In the genomic region with DNA sequence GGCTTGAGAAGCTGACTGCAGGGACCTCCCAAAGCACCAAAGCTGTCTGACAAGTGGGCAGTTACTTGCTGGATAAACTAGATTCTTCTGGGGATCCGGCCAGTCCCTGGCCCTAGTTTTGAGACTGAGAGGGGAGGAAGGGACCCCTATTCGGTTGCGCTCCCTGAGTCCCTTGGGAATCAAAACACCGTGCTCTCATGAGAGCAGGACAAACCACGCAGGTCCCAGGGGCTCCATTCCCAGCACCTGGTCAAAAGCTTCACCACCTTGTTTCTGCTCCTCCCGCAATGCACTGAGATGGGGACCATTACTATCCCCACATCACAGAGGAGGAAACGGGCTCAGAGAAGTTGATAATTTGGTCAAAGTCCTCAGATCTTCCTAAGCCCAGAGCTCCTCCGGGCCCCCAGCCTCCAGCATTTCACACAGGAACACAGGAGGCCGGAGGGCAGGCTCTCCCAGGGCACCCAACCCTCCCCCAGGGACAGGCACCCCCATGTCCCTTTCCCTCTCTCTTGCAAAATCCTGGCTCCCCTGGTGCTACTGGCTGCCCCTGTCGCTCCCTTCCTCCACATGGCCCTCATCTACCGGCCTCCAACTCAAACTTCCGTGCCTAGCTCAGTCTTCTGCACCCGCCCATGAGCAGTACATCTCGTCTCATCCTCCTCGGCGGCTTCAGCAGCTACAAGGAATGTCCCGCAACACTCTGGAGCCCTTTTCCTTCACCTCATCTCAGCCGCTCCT, we compare ENCODE assay signal across 16 cellular contexts. TPM values are rescaled to one million over a fixed set of nuclear protein-coding genes. Genes with fewer than 3 reads are reported as not detected.
DNase-seq lines count a peak whose midpoint lies in the region; ATAC-seq, FAIRE-seq and TF ChIP-seq lines count a peak whose summit lies in the region.
"Had no signal": no experiment of that assay in that cellular context is flagged by ENCODE, and none has a peak within 500 bp of the region (broad histone marks: within the 10 kb centered on the region; RNA-seq: fewer than 3 reads in every experiment).

No MANE protein-coding gene starts in this region.

- TF ChIP-seq RAD21 in HepG2 (CRISPR knock-in tag; IDR thresholded peaks at IDR 0.05): no peak

- peaks cover 18% of the 10 kb centered on the region for H3K4me1 Mint-ChIP-seq in activated T-helper 17 cell treated with anti-CD3 and anti-CD28 coated beads, Interleukin-2, amount 50 U/mL, for 72 hours

- H2BK120ac ChIP-seq in mesendoderm (ENCODE audit: low read depth, low read length): no peak overlapping the region

- POLR2A ChIA-PET in HepG2 (lab: Yijun Ruan, JAX): interaction anchor here (0.6 to 12.9 kb wide), 13 partner anchors 10 to 130 kb away, joined by 3 to 423 read pairs (median 11); partner anchors contain the start of genes GALK1, MRPL38, TRIM47 and UNC13D

- no peak overlapping the region for H4K5ac ChIP-seq in mesendoderm (ENCODE audit: low read length)

- intact Hi-C loops in HepG2 (cut with micrococcal nuclease; ENCODE audit: unreplicated experiment): loop anchor here (5.0 kb wide), 1 partner anchor 36 kb away; the partner anchor contains the start of gene WBP2
- intact Hi-C loops in right lobe of liver (cut with DNase I): no loop called here
- intact Hi-C loops in right cardiac atrium (cut with DNase I): loop anchor here in 2 of 4 donors (10.0 kb wide), 2 partner anchors 109 to 129 kb away; partner anchors contain the start of genes GALK1 (in 1 of the 2) and UNK (in 1 of the 2)

- H3K27ac ChIP-seq in HepG2 (ENCODE audit: extremely low read length, insufficient read depth, low read length): no peak overlapping the region
- H3K27ac ChIP-seq in right lobe of liver: no peak overlapping the region
- no peak overlapping the region for H3K27ac ChIP-seq in mesendoderm (ENCODE audit: low read depth, low read length)
- no peak overlapping the region for H3K27ac ChIP-seq in right cardiac atrium (ENCODE audit: low read length)
- H3K27ac ChIP-seq: Peyer's patch had no signal

- no peak overlapping the region for H3K56ac ChIP-seq in mesendoderm (ENCODE audit: low read length)

- peak overlapping the region; percentile 31 for H3K4me3 Mint-ChIP-seq in activated T-helper 17 cell treated with anti-CD3 and anti-CD28 coated beads, Interleukin-2, amount 50 U/mL, for 72 hours

- H3K9ac ChIP-seq in HepG2 (ENCODE audit: insufficient read depth, low read depth, low read length): peak overlapping the region; percentile 71
- H3K9ac ChIP-seq in mesendoderm (ENCODE audit: low read length): peak overlapping the region; percentile 4

- no TSS peak for BruUV-seq in HepG2 (replicated peaks; lab: Mats Ljungman, UMichigan)

- H2AFZ ChIP-seq in HepG2 (ENCODE audit: low read length): no peak overlapping the region

- H3K27ac Mint-ChIP-seq in activated T-helper 17 cell treated with anti-CD3 and anti-CD28 coated beads, Interleukin-2, amount 50 U/mL, for 72 hours: peak overlapping the region; percentile 79

- TF ChIP-seq CTCF in HepG2 (CRISPR knock-in tag; IDR thresholded peaks at IDR 0.05) (no peak), right lobe of liver (IDR thresholded peaks at IDR 0.05) (no peak), D721Med (IDR thresholded peaks at IDR 0.05; ENCODE audit: insufficient read depth, missing control alignments) (no peak)

- FAIRE-seq in HepG2 (lab: Jason Lieb, UNC) (no peak), D721Med (lab: Jason Lieb, UNC) (no peak)
- FAIRE-seq: GM12878, islet of Langerhans had no signal

- no peak; a peak in 1 of 4 replicates for TF ChIP-seq POLR2A in HepG2 (IDR thresholded peaks at IDR 0.05; ENCODE audit: insufficient read depth in 1 of 2, low read depth in 2 of 2, low read length in 2 of 2)
- TF ChIP-seq POLR2A in right lobe of liver (IDR thresholded peaks at IDR 0.05): no peak

- WGBS in HepG2 (ENCODE audit: low lambda C conversion rate): 19% methylated on average over 16 of the region's 18 CpGs
- WGBS in right lobe of liver (ENCODE audit: insufficient coverage, low coverage, low lambda C conversion rate, missing lambda C conversion rate): 98% methylated on average over 9 of the region's 18 CpGs
- WGBS in mesendoderm (ENCODE audit: extremely low coverage, insufficient coverage, low lambda C conversion rate): no CpG with 5 or more reads among the region's 18 CpGs
- WGBS in right cardiac atrium: 89% methylated on average over 18 of the region's 18 CpGs

- no peaks in the 10 kb centered on the region for H3K9me3 Mint-ChIP-seq in activated T-helper 17 cell treated with anti-CD3 and anti-CD28 coated beads, Interleukin-2, amount 50 U/mL, for 72 hours

- H4K20me1 ChIP-seq in HepG2 (ENCODE audit: insufficient read depth, low read length): no peaks in the 10 kb centered on the region

- H3K79me2 ChIP-seq in HepG2 (ENCODE audit: insufficient read depth, low read length): peaks cover 10% of the 10 kb centered on the region
- H3K79me2 ChIP-seq in mesendoderm (ENCODE audit: control insufficient read depth, insufficient read depth, low read length): peaks cover 18% of the 10 kb centered on the region

- TF ChIP-seq EP300 in HepG2 (IDR thresholded peaks at IDR 0.05; ENCODE audit: low read depth in 2 of 2, low read length in 2 of 2): no peak
- TF ChIP-seq EP300 in HepG2 (CRISPR knock-in tag; IDR thresholded peaks at IDR 0.05; ENCODE audit: borderline replicate concordance): no peak

- H3K36me3 ChIP-seq in HepG2 (replicated peaks in 1 of 2; ENCODE audit: control insufficient read depth in 1 of 2, insufficient read depth in 2 of 2, low read length in 2 of 2): peaks cover 3 to 8% of the 10 kb centered on the region in 2 experiments; a peak in 2 of 5 replicates
- H3K36me3 ChIP-seq in right lobe of liver: peaks cover 0 to 3% (median 1%) of the 10 kb centered on the region in 4 donors
- peaks cover 3% of the 10 kb centered on the region for H3K36me3 ChIP-seq in mesendoderm (ENCODE audit: control insufficient read depth, insufficient read depth, low read length)

- CTCF ChIA-PET in HepG2 (lab: Yijun Ruan, JAX; ENCODE audit: low intra/inter-chr PET ratio, low total read pairs): no interaction called here

- no peaks in the 10 kb centered on the region for H3K9me3 ChIP-seq in HepG2 (ENCODE audit: low read length)
- no peaks in the 10 kb centered on the region for H3K9me3 ChIP-seq in right lobe of liver
- no peaks in the 10 kb centered on the region for H3K9me3 ChIP-seq in right cardiac atrium (ENCODE audit: control insufficient read depth, low read length)
- H3K9me3 ChIP-seq: Peyer's patch had no signal

- no peak overlapping the region for H3K4ac ChIP-seq in mesendoderm (ENCODE audit: low read depth, low read length)

- H3K36me3 Mint-ChIP-seq in activated T-helper 17 cell treated with anti-CD3 and anti-CD28 coated beads, Interleukin-2, amount 50 U/mL, for 72 hours (ENCODE audit: low read depth): peaks cover 24% of the 10 kb centered on the region

- peaks cover 61% of the 10 kb centered on the region for H3K4me1 ChIP-seq in HepG2 (ENCODE audit: insufficient read depth, low read length)
- H3K4me1 ChIP-seq in right lobe of liver: peaks cover 0 to 27% (median 3%) of the 10 kb centered on the region in 4 donors
- H3K4me1 ChIP-seq in mesendoderm (ENCODE audit: control insufficient read depth, low read depth, low read length): peaks cover 5% of the 10 kb centered on the region
- no peaks in the 10 kb centered on the region for H3K4me1 ChIP-seq in right cardiac atrium (ENCODE audit: control insufficient read depth, insufficient read depth, low read length)

- H3K4me2 ChIP-seq in HepG2 (ENCODE audit: low read depth, low read length) (peak overlapping the region; percentile 91), mesendoderm (ENCODE audit: low read length) (no peak overlapping the region)

- no peak overlapping the region for H3K18ac ChIP-seq in mesendoderm (ENCODE audit: low read length)

- ATAC-seq in HepG2 (no peak), right lobe of liver (no peak), right cardiac atrium (no peak), GM18870 (IDR thresholded peaks at IDR 0.05; ENCODE audit: unreplicated experiment) (no peak)
- ATAC-seq in activated T-helper 17 cell treated with anti-CD3 and anti-CD28 coated beads, Interleukin-2, amount 50 U/mL, for 72 hours (replicated peaks): no peak
- ATAC-seq: GM12878 had no signal

- in situ Hi-C loops in HepG2 (cut with HindIII; ENCODE audit: extremely low pct_ligation_motif_present, low pct_unique_long_range_greater_than_20kb): no loop called here

- H3K4me3 ChIP-seq in HepG2 (replicated peaks in 1 of 3; ENCODE audit: insufficient read depth in 1 of 3, low read depth in 2 of 3, low read length in 3 of 3): peak overlapping the region; percentile 26 to 83 (median 51); a peak in 5 of 6 replicates
- H3K4me3 ChIP-seq in right lobe of liver: no peak overlapping the region
- H3K4me3 ChIP-seq in mesendoderm (ENCODE audit: low read length): no peak overlapping the region
- H3K4me3 ChIP-seq in right cardiac atrium (ENCODE audit: low read length): no peak overlapping the region
- H3K4me3 ChIP-seq: GM12878, Peyer's patch had no signal

- no peak overlapping the region for H2BK5ac ChIP-seq in mesendoderm (ENCODE audit: low read length)

- H3K79me1 ChIP-seq in mesendoderm (ENCODE audit: low read length): peaks cover 14% of the 10 kb centered on the region

- no peak overlapping the region for H2BK15ac ChIP-seq in mesendoderm (replicated peaks; ENCODE audit: low read depth)

- no peaks in the 10 kb centered on the region for H3K27me3 Mint-ChIP-seq in activated T-helper 17 cell treated with anti-CD3 and anti-CD28 coated beads, Interleukin-2, amount 50 U/mL, for 72 hours

- H4K8ac ChIP-seq in mesendoderm (ENCODE audit: low read depth, low read length): no peak overlapping the region

- no peak for DNase-seq in HepG2 (ENCODE audit: low spot score)
- DNase-seq in right lobe of liver: no peak
- no peak for DNase-seq in mesendoderm
- no peak for DNase-seq in D721Med (ENCODE audit: insufficient read length, low spot score)
- no peak for DNase-seq in right cardiac atrium
- DNase-seq in NCI-H524 treated with DMSO at 0.1 percent for 48 hours (lab: John Stamatoyannopoulos, UW): no peak
- DNase-seq: activated naive CD4-positive, alpha-beta T cell treated with Interleukin-2 at 50 U/mL for 16 hours; AML-193; Karpas-422; NCI-H187 treated with DMSO at 0.1 percent for 48 hours; NCI-H69 had no signal

- H2AK5ac ChIP-seq in mesendoderm (ENCODE audit: low read length): no peak overlapping the region

- H3K27me3 ChIP-seq in HepG2 (ENCODE audit: control insufficient read depth in 1 of 2, insufficient read depth in 2 of 2, low read length in 2 of 2) (no peaks in the 10 kb centered on the region), right lobe of liver (no peaks in the 10 kb centered on the region), mesendoderm (ENCODE audit: insufficient read depth, low read length, poor library complexity) (no peaks in the 10 kb centered on the region), right cardiac atrium (ENCODE audit: control insufficient read depth, insufficient read depth) (no peaks in the 10 kb centered on the region)
- H3K27me3 ChIP-seq: Peyer's patch had no signal

- H3K23ac ChIP-seq in mesendoderm (ENCODE audit: low read length): no peak overlapping the region

RNA-seq across cellular contexts. Expression of gene TRIM65, which starts 3.3 kb away (rescaled TPM):
- total RNA-seq in HepG2 (2016; rRNA removed; fragmentation: Illumina TruSeq; extraction: Trizol) (22.4 and 24.6 TPM in 2 replicates), right lobe of liver (1 to 10 TPM; 5.9 to 8.1 (median 7.6) TPM), right cardiac atrium (10 to 100 TPM in 1 of 4 donors, 1 to 10 TPM in 3; 5.7 to 10.7 (median 7.7) TPM)
- 3.6 and 3.8 TPM in 2 replicates for total RNA-seq in HepG2 (2016; cell fraction: cytosol; rRNA removed; fragmentation: Illumina TruSeq; extraction: Trizol; ENCODE audit: low read depth)
- 23.0 and 23.6 TPM in 2 replicates for total RNA-seq in HepG2 (2016; cell fraction: insoluble cytoplasmic fraction; rRNA removed; fragmentation: Illumina TruSeq; extraction: Trizol)
- 8.9 and 9.0 TPM in 2 replicates for total RNA-seq in HepG2 (2016; cell fraction: membrane; rRNA removed; fragmentation: Illumina TruSeq; extraction: Trizol)
- 11.5 and 14.9 TPM in 2 replicates for total RNA-seq in HepG2 (2016; cell fraction: nucleus; rRNA removed; fragmentation: Illumina TruSeq; extraction: Trizol)
- polyA plus RNA-seq in HepG2 (2011; rRNA removed) (10.3 and 15.2 TPM in 2 replicates), right cardiac atrium (7.9 TPM)
- polyA plus RNA-seq in HepG2 (2011; cell fraction: cytosol; rRNA removed): 10.5 and 11.9 TPM in 2 replicates
- polyA plus RNA-seq in HepG2 (2011; cell fraction: nucleus; rRNA removed): 14.3 and 15.6 TPM in 2 replicates
- polyA plus RNA-seq in HepG2 (2012): 9.0 and 10.3 TPM in 2 replicates
- 2.4 and 2.5 TPM in 2 replicates for polyA plus RNA-seq in HepG2 (2016; cell fraction: cytosol; fragmentation: Illumina TruSeq; extraction: Trizol; ENCODE audit: low read depth)
- 18.6 and 20.0 TPM in 2 replicates for polyA plus RNA-seq in HepG2 (2016; cell fraction: insoluble cytoplasmic fraction; fragmentation: Illumina TruSeq; extraction: Trizol; ENCODE audit: low read depth)
- 5.1 and 5.7 TPM in 2 replicates for polyA plus RNA-seq in HepG2 (2016; cell fraction: membrane; fragmentation: Illumina TruSeq; extraction: Trizol; ENCODE audit: low read depth)
- 31.5 and 31.7 TPM in 2 replicates for polyA plus RNA-seq in HepG2 (2016; cell fraction: nucleus; fragmentation: Illumina TruSeq; extraction: Trizol; ENCODE audit: insufficient read depth, low read depth)
- 13.4 and 15.0 TPM in 2 replicates for polyA minus RNA-seq in HepG2 (2011; rRNA and poly(A)+ RNA removed; ENCODE audit: low replicate concordance)
- 8.8 and 8.9 TPM in 2 replicates for polyA minus RNA-seq in HepG2 (2011; cell fraction: cytosol; rRNA and poly(A)+ RNA removed)
- polyA minus RNA-seq in HepG2 (2011; cell fraction: nucleus; rRNA and poly(A)+ RNA removed): 4.0 and 5.3 TPM in 2 replicates
- total RNA-seq in activated T-helper 17 cell treated with anti-CD3 and anti-CD28 coated beads, Interleukin-2, amount 50 U/mL, for 72 hours: 10 to 100 TPM; 20.3 to 33.9 TPM
- polyA plus RNA-seq in mesendoderm (2013, experiment 1 of 2): 31.0 TPM
- polyA plus RNA-seq in mesendoderm (2013, experiment 2 of 2): 30.0 TPM

RNA-seq across cellular contexts. Expression of gene MRPL38, which starts 11.2 kb away (rescaled TPM):
- total RNA-seq in HepG2 (2016; rRNA removed; fragmentation: Illumina TruSeq; extraction: Trizol) (88.8 and 125 TPM in 2 replicates), right lobe of liver (10 to 100 TPM; 46.1 to 79.8 (median 57.3) TPM), right cardiac atrium (10 to 100 TPM; 64.1 to 94.2 (median 83.8) TPM)
- 53.2 and 53.6 TPM in 2 replicates for total RNA-seq in HepG2 (2016; cell fraction: cytosol; rRNA removed; fragmentation: Illumina TruSeq; extraction: Trizol; ENCODE audit: low read depth)
- 73.5 and 128 TPM in 2 replicates for total RNA-seq in HepG2 (2016; cell fraction: insoluble cytoplasmic fraction; rRNA removed; fragmentation: Illumina TruSeq; extraction: Trizol)
- total RNA-seq in HepG2 (2016; cell fraction: membrane; rRNA removed; fragmentation: Illumina TruSeq; extraction: Trizol): 62.4 and 67.5 TPM in 2 replicates
- total RNA-seq in HepG2 (2016; cell fraction: nucleus; rRNA removed; fragmentation: Illumina TruSeq; extraction: Trizol): 71.0 and 89.4 TPM in 2 replicates
- polyA plus RNA-seq in HepG2 (2011; rRNA removed) (83.7 and 91.0 TPM in 2 replicates), right cardiac atrium (57.9 TPM)
- polyA plus RNA-seq in HepG2 (2011; cell fraction: cytosol; rRNA removed): 36.5 and 58.7 TPM in 2 replicates
- polyA plus RNA-seq in HepG2 (2011; cell fraction: nucleus; rRNA removed): 354 and 357 TPM in 2 replicates
- polyA plus RNA-seq in HepG2 (2012): 56.1 and 67.2 TPM in 2 replicates
- 36.0 and 42.4 TPM in 2 replicates for polyA plus RNA-seq in HepG2 (2016; cell fraction: cytosol; fragmentation: Illumina TruSeq; extraction: Trizol; ENCODE audit: low read depth)
- 69.7 and 88.6 TPM in 2 replicates for polyA plus RNA-seq in HepG2 (2016; cell fraction: insoluble cytoplasmic fraction; fragmentation: Illumina TruSeq; extraction: Trizol; ENCODE audit: low read depth)
- polyA plus RNA-seq in HepG2 (2016; cell fraction: membrane; fragmentation: Illumina TruSeq; extraction: Trizol; ENCODE audit: low read depth): 48.5 and 49.3 TPM in 2 replicates
- 191 and 212 TPM in 2 replicates for polyA plus RNA-seq in HepG2 (2016; cell fraction: nucleus; fragmentation: Illumina TruSeq; extraction: Trizol; ENCODE audit: insufficient read depth, low read depth)
- polyA minus RNA-seq in HepG2 (2011; rRNA and poly(A)+ RNA removed; ENCODE audit: low replicate concordance): 110 and 142 TPM in 2 replicates
- 44.8 and 58.7 TPM in 2 replicates for polyA minus RNA-seq in HepG2 (2011; cell fraction: cytosol; rRNA and poly(A)+ RNA removed)
- polyA minus RNA-seq in HepG2 (2011; cell fraction: nucleus; rRNA and poly(A)+ RNA removed): 57.4 and 57.8 TPM in 2 replicates
- 100 to 1,000 TPM in 1 of 2 donors, 10 to 100 TPM in 1; 74.2 to 113 TPM for total RNA-seq in activated T-helper 17 cell treated with anti-CD3 and anti-CD28 coated beads, Interleukin-2, amount 50 U/mL, for 72 hours
- 67.5 TPM for polyA plus RNA-seq in mesendoderm (2013, experiment 1 of 2)
- polyA plus RNA-seq in mesendoderm (2013, experiment 2 of 2): 68.9 TPM

RNA-seq across cellular contexts. Expression of gene TRIM47, which starts 15.1 kb away (rescaled TPM):
- total RNA-seq in HepG2 (2016; rRNA removed; fragmentation: Illumina TruSeq; extraction: Trizol) (59.7 and 82.0 TPM in 2 replicates), right lobe of liver (10 to 100 TPM in 5 of 6 experiments, 1 to 10 TPM in 1; 9.1 to 27.0 (median 21.5) TPM), right cardiac atrium (10 to 100 TPM; 24.1 to 25.9 (median 25.3) TPM)
- 24.8 and 27.6 TPM in 2 replicates for total RNA-seq in HepG2 (2016; cell fraction: cytosol; rRNA removed; fragmentation: Illumina TruSeq; extraction: Trizol; ENCODE audit: low read depth)
- 52.0 and 87.1 TPM in 2 replicates for total RNA-seq in HepG2 (2016; cell fraction: insoluble cytoplasmic fraction; rRNA removed; fragmentation: Illumina TruSeq; extraction: Trizol)
- 34.8 and 37.7 TPM in 2 replicates for total RNA-seq in HepG2 (2016; cell fraction: membrane; rRNA removed; fragmentation: Illumina TruSeq; extraction: Trizol)
- 65.7 and 73.6 TPM in 2 replicates for total RNA-seq in HepG2 (2016; cell fraction: nucleus; rRNA removed; fragmentation: Illumina TruSeq; extraction: Trizol)
- polyA plus RNA-seq in HepG2 (2011; rRNA removed) (33.5 and 45.8 TPM in 2 replicates), right cardiac atrium (19.2 TPM)
- 29.2 and 33.8 TPM in 2 replicates for polyA plus RNA-seq in HepG2 (2011; cell fraction: cytosol; rRNA removed)
- 126 and 158 TPM in 2 replicates for polyA plus RNA-seq in HepG2 (2011; cell fraction: nucleus; rRNA removed)
- 46.3 and 58.3 TPM in 2 replicates for polyA plus RNA-seq in HepG2 (2012)
- 11.8 and 13.6 TPM in 2 replicates for polyA plus RNA-seq in HepG2 (2016; cell fraction: cytosol; fragmentation: Illumina TruSeq; extraction: Trizol; ENCODE audit: low read depth)
- polyA plus RNA-seq in HepG2 (2016; cell fraction: insoluble cytoplasmic fraction; fragmentation: Illumina TruSeq; extraction: Trizol; ENCODE audit: low read depth): 67.4 and 93.5 TPM in 2 replicates
- polyA plus RNA-seq in HepG2 (2016; cell fraction: membrane; fragmentation: Illumina TruSeq; extraction: Trizol; ENCODE audit: low read depth): 24.7 and 30.6 TPM in 2 replicates
- 129 and 138 TPM in 2 replicates for polyA plus RNA-seq in HepG2 (2016; cell fraction: nucleus; fragmentation: Illumina TruSeq; extraction: Trizol; ENCODE audit: insufficient read depth, low read depth)
- polyA minus RNA-seq in HepG2 (2011; rRNA and poly(A)+ RNA removed; ENCODE audit: low replicate concordance): 24.4 and 64.0 TPM in 2 replicates
- 30.4 and 41.4 TPM in 2 replicates for polyA minus RNA-seq in HepG2 (2011; cell fraction: cytosol; rRNA and poly(A)+ RNA removed)
- polyA minus RNA-seq in HepG2 (2011; cell fraction: nucleus; rRNA and poly(A)+ RNA removed): 31.9 and 40.8 TPM in 2 replicates
- total RNA-seq in activated T-helper 17 cell treated with anti-CD3 and anti-CD28 coated beads, Interleukin-2, amount 50 U/mL, for 72 hours: 10 to 100 TPM; 11.0 to 32.4 TPM
- polyA plus RNA-seq in mesendoderm (2013, experiment 1 of 2): 1.5 TPM
- 2.1 TPM for polyA plus RNA-seq in mesendoderm (2013, experiment 2 of 2)

RNA-seq across cellular contexts. Expression of gene WBP2, which starts 38.3 kb away (rescaled TPM):
- total RNA-seq in HepG2 (2016; rRNA removed; fragmentation: Illumina TruSeq; extraction: Trizol) (28.2 and 29.2 TPM in 2 replicates), right lobe of liver (10 to 100 TPM; 57.5 to 99.2 (median 68.7) TPM), right cardiac atrium (100 to 1,000 TPM; 112 to 128 (median 118) TPM)
- total RNA-seq in HepG2 (2016; cell fraction: cytosol; rRNA removed; fragmentation: Illumina TruSeq; extraction: Trizol; ENCODE audit: low read depth): 15.4 and 19.3 TPM in 2 replicates
- 23.5 and 33.2 TPM in 2 replicates for total RNA-seq in HepG2 (2016; cell fraction: insoluble cytoplasmic fraction; rRNA removed; fragmentation: Illumina TruSeq; extraction: Trizol)
- 22.1 and 25.3 TPM in 2 replicates for total RNA-seq in HepG2 (2016; cell fraction: membrane; rRNA removed; fragmentation: Illumina TruSeq; extraction: Trizol)
- 17.9 and 23.5 TPM in 2 replicates for total RNA-seq in HepG2 (2016; cell fraction: nucleus; rRNA removed; fragmentation: Illumina TruSeq; extraction: Trizol)
- polyA plus RNA-seq in HepG2 (2011; rRNA removed) (29.5 and 34.6 TPM in 2 replicates), right cardiac atrium (109 TPM)
- polyA plus RNA-seq in HepG2 (2011; cell fraction: cytosol; rRNA removed): 24.9 and 26.1 TPM in 2 replicates
- polyA plus RNA-seq in HepG2 (2011; cell fraction: nucleus; rRNA removed): 77.1 and 77.4 TPM in 2 replicates
- 95.2 and 97.1 TPM in 2 replicates for polyA plus RNA-seq in HepG2 (2012)
- polyA plus RNA-seq in HepG2 (2016; cell fraction: cytosol; fragmentation: Illumina TruSeq; extraction: Trizol; ENCODE audit: low read depth): 14.4 and 17.2 TPM in 2 replicates
- 51.6 and 76.7 TPM in 2 replicates for polyA plus RNA-seq in HepG2 (2016; cell fraction: insoluble cytoplasmic fraction; fragmentation: Illumina TruSeq; extraction: Trizol; ENCODE audit: low read depth)
- 27.3 and 29.7 TPM in 2 replicates for polyA plus RNA-seq in HepG2 (2016; cell fraction: membrane; fragmentation: Illumina TruSeq; extraction: Trizol; ENCODE audit: low read depth)
- polyA plus RNA-seq in HepG2 (2016; cell fraction: nucleus; fragmentation: Illumina TruSeq; extraction: Trizol; ENCODE audit: insufficient read depth, low read depth): 87.1 and 89.4 TPM in 2 replicates
- polyA minus RNA-seq in HepG2 (2011; rRNA and poly(A)+ RNA removed; ENCODE audit: low replicate concordance): 39.8 and 42.3 TPM in 2 replicates
- polyA minus RNA-seq in HepG2 (2011; cell fraction: cytosol; rRNA and poly(A)+ RNA removed): 35.5 and 39.9 TPM in 2 replicates
- 30.1 and 38.2 TPM in 2 replicates for polyA minus RNA-seq in HepG2 (2011; cell fraction: nucleus; rRNA and poly(A)+ RNA removed)
- 100 to 1,000 TPM in 1 of 2 donors, 10 to 100 TPM in 1; 67.4 to 127 TPM for total RNA-seq in activated T-helper 17 cell treated with anti-CD3 and anti-CD28 coated beads, Interleukin-2, amount 50 U/mL, for 72 hours
- 70.2 TPM for polyA plus RNA-seq in mesendoderm (2013, experiment 1 of 2)
- 71.9 TPM for polyA plus RNA-seq in mesendoderm (2013, experiment 2 of 2)

RNA-seq across cellular contexts. Expression of gene FBF1, which starts 47.4 kb away (rescaled TPM):
- total RNA-seq in HepG2 (2016; rRNA removed; fragmentation: Illumina TruSeq; extraction: Trizol): 3.5 and 8.1 TPM in 2 replicates
- 9.1 and 11.4 TPM in 2 replicates for total RNA-seq in HepG2 (2016; cell fraction: cytosol; rRNA removed; fragmentation: Illumina TruSeq; extraction: Trizol; ENCODE audit: low read depth)
- 2.6 and 8.5 TPM in 2 replicates for total RNA-seq in HepG2 (2016; cell fraction: insoluble cytoplasmic fraction; rRNA removed; fragmentation: Illumina TruSeq; extraction: Trizol)
- 4.8 and 6.0 TPM in 2 replicates for total RNA-seq in HepG2 (2016; cell fraction: membrane; rRNA removed; fragmentation: Illumina TruSeq; extraction: Trizol)
- total RNA-seq in HepG2 (2016; cell fraction: nucleus; rRNA removed; fragmentation: Illumina TruSeq; extraction: Trizol): 10.2 TPM in 2 replicates
- polyA plus RNA-seq in HepG2 (2011; rRNA removed): 2.4 and 2.7 TPM in 2 replicates
- polyA plus RNA-seq in HepG2 (2011; cell fraction: cytosol; rRNA removed): 0.77 and 1.5 TPM in 2 replicates
- polyA plus RNA-seq in HepG2 (2011; cell fraction: nucleus; rRNA removed): 17.0 and 21.4 TPM in 2 replicates
- 1.5 and 1.6 TPM in 2 replicates for polyA plus RNA-seq in HepG2 (2012)
- polyA plus RNA-seq in HepG2 (2016; cell fraction: cytosol; fragmentation: Illumina TruSeq; extraction: Trizol; ENCODE audit: low read depth): 1.0 and 1.8 TPM in 2 replicates
- polyA plus RNA-seq in HepG2 (2016; cell fraction: insoluble cytoplasmic fraction; fragmentation: Illumina TruSeq; extraction: Trizol; ENCODE audit: low read depth): 1.8 and 3.2 TPM in 2 replicates
- 1.5 and 2.3 TPM in 2 replicates for polyA plus RNA-seq in HepG2 (2016; cell fraction: membrane; fragmentation: Illumina TruSeq; extraction: Trizol; ENCODE audit: low read depth)
- 19.0 and 21.2 TPM in 2 replicates for polyA plus RNA-seq in HepG2 (2016; cell fraction: nucleus; fragmentation: Illumina TruSeq; extraction: Trizol; ENCODE audit: insufficient read depth, low read depth)
- 2.2 and 13.0 TPM in 2 replicates for polyA minus RNA-seq in HepG2 (2011; rRNA and poly(A)+ RNA removed; ENCODE audit: low replicate concordance)
- polyA minus RNA-seq in HepG2 (2011; cell fraction: cytosol; rRNA and poly(A)+ RNA removed): 1.2 and 2.1 TPM in 2 replicates
- 6.3 and 6.5 TPM in 2 replicates for polyA minus RNA-seq in HepG2 (2011; cell fraction: nucleus; rRNA and poly(A)+ RNA removed)
- 1 to 10 TPM in 5 of 6 experiments, under 1 TPM in 1; 0.86 to 3.1 (median 2.7) TPM for total RNA-seq in right lobe of liver
- total RNA-seq in activated T-helper 17 cell treated with anti-CD3 and anti-CD28 coated beads, Interleukin-2, amount 50 U/mL, for 72 hours: 10 to 100 TPM in 1 of 2 donors, 1 to 10 TPM in 1; 9.2 to 10.6 TPM
- 2.5 TPM for polyA plus RNA-seq in mesendoderm (2013, experiment 1 of 2)
- 2.7 TPM for polyA plus RNA-seq in mesendoderm (2013, experiment 2 of 2)
- total RNA-seq in right cardiac atrium: 1 to 10 TPM; 4.8 to 5.5 (median 5.1) TPM
- 5.0 TPM for polyA plus RNA-seq in right cardiac atrium

Comparison
In these comparisons a context has a peak if more than half of its experiments do, and no peak if none do; other contexts are left out.
1. H3K4me3 ChIP-seq: peak in HepG2 (3 of 3); none in right lobe of liver (0 of 3), mesendoderm (single experiment) and right cardiac atrium (single experiment).